12 cellular contexts compared by ENCODE assay signal in the genomic region with DNA sequence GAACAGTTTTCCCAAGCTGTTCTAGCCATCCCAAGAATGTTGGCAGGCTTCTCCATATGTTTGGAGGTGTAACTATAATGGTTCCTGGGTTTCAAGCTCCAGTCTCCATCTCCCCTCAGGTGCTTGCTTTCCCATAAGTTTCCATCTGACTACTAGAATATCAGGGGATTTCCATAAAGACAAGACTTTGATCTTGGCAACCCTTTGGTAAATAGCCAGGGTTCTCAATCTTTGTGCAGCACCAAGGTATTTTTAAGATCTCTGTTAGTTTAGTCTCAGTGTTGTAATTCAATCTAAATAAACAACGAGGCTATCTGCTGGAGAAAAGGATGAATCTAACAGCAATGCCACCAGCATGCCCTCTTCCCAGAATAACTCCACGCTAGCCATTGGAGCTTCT. TPM values are rescaled to one million over a fixed set of nuclear protein-coding genes. Genes with fewer than 3 reads are reported as not detected.
"Had no signal": no experiment of that assay in that cellular context is flagged by ENCODE, and none has a peak within 500 bp of the region (broad histone marks: within the 10 kb centered on the region; RNA-seq: fewer than 3 reads in every experiment).

No MANE protein-coding gene starts in this region.

RNA-seq across cellular contexts. Expression of a gene that starts 56.7 kb away (rescaled TPM):
- total RNA-seq: colonic mucosa, dermis blood vessel endothelial cell, endothelial cell of umbilical vein, foreskin keratinocyte, kidney epithelial cell, left colon, lower leg skin, mammary epithelial cell, mesenteric fat pad, subcutaneous adipose tissue, tibial nerve, vagina had no signal
- polyA plus RNA-seq: endothelial cell of umbilical vein, foreskin keratinocyte, mammary epithelial cell had no signal
